In the genomic region with DNA sequence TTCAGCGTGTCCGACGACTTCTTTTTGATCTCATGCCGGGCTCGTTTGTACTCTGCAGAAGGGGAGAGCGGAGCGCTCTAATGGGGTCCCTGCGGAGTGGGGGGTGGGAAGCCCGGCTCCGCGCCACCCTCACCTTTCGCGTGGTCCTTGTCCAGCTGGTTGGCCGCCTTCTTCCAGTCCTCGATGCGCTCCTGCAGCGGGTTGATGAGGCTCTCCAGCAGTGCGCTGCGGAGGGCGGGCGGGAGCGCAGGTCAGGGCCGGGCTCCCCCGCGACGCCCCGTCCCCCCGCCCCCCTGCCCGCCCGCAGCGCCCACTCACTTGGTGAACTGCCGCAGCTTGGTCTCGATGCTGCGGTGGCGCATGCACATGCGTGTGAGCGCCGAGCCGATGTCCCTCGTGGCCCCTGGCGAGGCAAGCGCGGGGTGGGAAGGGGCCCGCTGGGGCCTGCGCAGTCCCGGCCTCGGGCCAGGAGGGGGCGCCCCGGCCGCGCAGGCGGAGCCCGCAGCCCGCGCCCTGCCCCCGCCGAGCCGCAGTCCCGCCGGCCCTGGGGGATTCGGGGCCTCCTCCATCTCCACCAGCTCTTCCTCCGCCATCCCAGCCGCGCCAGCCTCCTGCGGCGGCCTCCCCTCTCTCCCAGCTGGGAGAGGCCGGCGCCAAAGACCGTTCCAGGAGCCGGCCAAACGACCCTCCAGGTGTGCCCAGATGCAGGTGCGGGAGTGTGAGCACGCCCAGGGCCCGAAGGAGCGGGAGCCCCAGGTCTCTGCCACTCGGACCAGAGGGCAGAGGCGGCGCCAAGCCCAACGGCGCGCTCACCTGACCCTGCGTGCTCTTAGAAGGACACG, we compare ENCODE assay signal across 1 cellular context.
TF ChIP-seq lines count a peak whose summit lies in the region.

No MANE protein-coding gene starts in this region.

TF ChIP-seq in Ishikawa, 13 proteins besides CTCF, POLR2A, EP300 and RAD21 (continued from another document):
- TF ChIP-seq, protein P1, sequence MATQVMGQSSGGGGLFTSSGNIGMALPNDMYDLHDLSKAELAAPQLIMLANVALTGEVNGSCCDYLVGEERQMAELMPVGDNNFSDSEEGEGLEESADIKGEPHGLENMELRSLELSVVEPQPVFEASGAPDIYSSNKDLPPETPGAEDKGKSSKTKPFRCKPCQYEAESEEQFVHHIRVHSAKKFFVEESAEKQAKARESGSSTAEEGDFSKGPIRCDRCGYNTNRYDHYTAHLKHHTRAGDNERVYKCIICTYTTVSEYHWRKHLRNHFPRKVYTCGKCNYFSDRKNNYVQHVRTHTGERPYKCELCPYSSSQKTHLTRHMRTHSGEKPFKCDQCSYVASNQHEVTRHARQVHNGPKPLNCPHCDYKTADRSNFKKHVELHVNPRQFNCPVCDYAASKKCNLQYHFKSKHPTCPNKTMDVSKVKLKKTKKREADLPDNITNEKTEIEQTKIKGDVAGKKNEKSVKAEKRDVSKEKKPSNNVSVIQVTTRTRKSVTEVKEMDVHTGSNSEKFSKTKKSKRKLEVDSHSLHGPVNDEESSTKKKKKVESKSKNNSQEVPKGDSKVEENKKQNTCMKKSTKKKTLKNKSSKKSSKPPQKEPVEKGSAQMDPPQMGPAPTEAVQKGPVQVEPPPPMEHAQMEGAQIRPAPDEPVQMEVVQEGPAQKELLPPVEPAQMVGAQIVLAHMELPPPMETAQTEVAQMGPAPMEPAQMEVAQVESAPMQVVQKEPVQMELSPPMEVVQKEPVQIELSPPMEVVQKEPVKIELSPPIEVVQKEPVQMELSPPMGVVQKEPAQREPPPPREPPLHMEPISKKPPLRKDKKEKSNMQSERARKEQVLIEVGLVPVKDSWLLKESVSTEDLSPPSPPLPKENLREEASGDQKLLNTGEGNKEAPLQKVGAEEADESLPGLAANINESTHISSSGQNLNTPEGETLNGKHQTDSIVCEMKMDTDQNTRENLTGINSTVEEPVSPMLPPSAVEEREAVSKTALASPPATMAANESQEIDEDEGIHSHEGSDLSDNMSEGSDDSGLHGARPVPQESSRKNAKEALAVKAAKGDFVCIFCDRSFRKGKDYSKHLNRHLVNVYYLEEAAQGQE (IDR thresholded peaks at IDR 0.05; ENCODE audit: low read depth), result no peak
- no peak for TF ChIP-seq CREB1 (IDR thresholded peaks at IDR 0.05; ENCODE audit: low read depth)
- TF ChIP-seq ZBTB7A (IDR thresholded peaks at IDR 0.05; ENCODE audit: low read depth), result no peak
- TF ChIP-seq TCF12 (IDR thresholded peaks at IDR 0.05; ENCODE audit: low read depth), result no peak
